11 cellular contexts compared by ENCODE assay signal in genomic region chr2:226137201-226137811, GRCh38.
DNase-seq lines count a peak whose midpoint lies in the region; ATAC-seq and TF ChIP-seq lines count a peak whose summit lies in the region.
"Had no signal": no experiment of that assay in that cellular context is flagged by ENCODE, and none has a peak within 500 bp of the region (broad histone marks: within the 10 kb centered on the region; RNA-seq: fewer than 3 reads in every experiment).

No MANE protein-coding gene starts in this region.

- H3K36me3 ChIP-seq in lower lobe of right lung: no peaks in the 10 kb centered on the region

- TF ChIP-seq CTCF in Calu3 (IDR thresholded peaks at IDR 0.05; ENCODE audit: unreplicated experiment) (no peak), lower lobe of right lung (IDR thresholded peaks at IDR 0.05) (no peak)

- H3K4me1 ChIP-seq in lower lobe of right lung: no peaks in the 10 kb centered on the region

- H3K27ac ChIP-seq in lower lobe of right lung (peak overlapping the region; percentile 33), substantia nigra (ENCODE audit: low read depth, low read length, poor library complexity, severe bottlenecking) (no peak overlapping the region)

- no TSS peak for BruUV-seq in Calu3 (replicated peaks; lab: Mats Ljungman, UMichigan)

- peak; percentile 30 for DNase-seq in Calu3
- peak; percentile 99 for DNase-seq in SIG-M5 (lab: John Stamatoyannopoulos, UW)
- DNase-seq in lower lobe of right lung: no peak
- DNase-seq in substantia nigra (lab: John Stamatoyannopoulos, UW): no peak
- DNase-seq in NCI-H146 (lab: John Stamatoyannopoulos, UW): no peak
- no peak for DNase-seq in DMS79 (lab: John Stamatoyannopoulos, UW)
- no peak for DNase-seq in stimulated activated naive CD4-positive, alpha-beta T cell (lab: John Stamatoyannopoulos, UW)
- DNase-seq: activated CD4-positive, alpha-beta T cell treated with anti-CD3 and anti-CD28 coated beads for 48 hours; CD4-positive, alpha-beta memory T cell; NCI-H526 had no signal

- no peak overlapping the region for H3K4me3 ChIP-seq in lower lobe of right lung

- peaks cover 32% of the 10 kb centered on the region for H3K4me1 Mint-ChIP-seq in Calu3 (ENCODE audit: low read depth, unreplicated experiment)

- H3K9me3 Mint-ChIP-seq in Calu3 (ENCODE audit: low read depth, unreplicated experiment): no peaks in the 10 kb centered on the region

- no peaks in the 10 kb centered on the region for H3K9me3 ChIP-seq in lower lobe of right lung

- H3K27me3 ChIP-seq in lower lobe of right lung (ENCODE audit: low read depth): no peaks in the 10 kb centered on the region

- ATAC-seq in HG03060 (IDR thresholded peaks at IDR 0.05; ENCODE audit: low read depth, unreplicated experiment) (peak; percentile 37), lower lobe of right lung (peak; percentile 47 to 59)

- H3K4me3 Mint-ChIP-seq in Calu3 (ENCODE audit: low read depth, unreplicated experiment): peak overlapping the region; percentile 45
- H3K4me3 Mint-ChIP-seq: CD4-positive, alpha-beta memory T cell had no signal

- H3K27me3 Mint-ChIP-seq in Calu3 (ENCODE audit: unreplicated experiment): no peaks in the 10 kb centered on the region

- intact Hi-C loops in Calu3 (cut with micrococcal nuclease; ENCODE audit: unreplicated experiment): loop anchor here (1.0 to 5.0 kb wide), 6 partner anchors 110 to 515 kb away; no protein-coding TSS in a partner anchor
- intact Hi-C loops in lower lobe of right lung (cut with DNase I): no loop called here

- peak overlapping the region; percentile 17 for H3K27ac Mint-ChIP-seq in Calu3 (ENCODE audit: unreplicated experiment)
- H3K27ac Mint-ChIP-seq: CD4-positive, alpha-beta memory T cell had no signal

- peaks cover 6% of the 10 kb centered on the region for H3K36me3 Mint-ChIP-seq in Calu3 (ENCODE audit: insufficient read depth, unreplicated experiment)
- H3K36me3 Mint-ChIP-seq: CD4-positive, alpha-beta memory T cell had no signal

- CTCF ChIA-PET in Calu3 (lab: Charles Lee): interaction anchor here (0.5 to 1.3 kb wide), 6 partner anchors 17 to 665 kb away, joined by 3 to 8 read pairs (median 3); no protein-coding TSS in a partner anchor

Comparison
In these comparisons a context has a peak if more than half of its experiments do, and no peak if none do; other contexts are left out.
1. DNase-seq: peak in Calu3 (single experiment) and SIG-M5 (single experiment); none in lower lobe of right lung (single experiment), substantia nigra (0 of 49), NCI-H146 (single experiment), DMS79 (single experiment) and stimulated activated naive CD4-positive, alpha-beta T cell (0 of 6).